ENCODE assay signal across 1 cellular context in genomic region chr3:106229495-106230278, GRCh38.
TF ChIP-seq lines count a peak whose summit lies in the region.

No MANE protein-coding gene starts in this region.

TF ChIP-seq in K562, 482 proteins besides CTCF, POLR2A, EP300 and RAD21:
- TF ChIP-seq ZNF592 (IDR thresholded peaks at IDR 0.05) = no peak
- TF ChIP-seq ZNF134 (CRISPR knock-in tag; conservative IDR thresholded peaks at IDR 0.05) = peak; percentile 81
